Comparison of ENCODE assay signal across 21 cellular contexts in the genomic region with DNA sequence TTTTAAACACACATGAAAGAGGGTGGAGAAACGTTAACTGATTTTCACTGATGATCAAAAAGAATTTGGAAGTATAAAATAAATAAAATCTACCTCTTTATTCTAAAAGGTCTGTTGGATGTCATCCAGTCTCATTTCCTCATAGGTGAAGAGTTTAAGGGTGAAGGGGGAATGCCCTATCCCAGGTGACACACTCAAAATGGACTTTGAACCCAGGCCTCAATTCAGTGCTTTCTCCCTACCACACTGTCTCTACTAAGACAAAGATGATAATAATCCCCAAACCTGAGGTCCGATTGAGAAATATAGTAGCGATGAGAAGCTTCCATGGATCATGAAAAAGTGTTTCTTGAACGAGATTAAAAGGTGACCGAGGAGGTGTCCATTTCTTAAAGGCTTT. TPM values are rescaled to one million over a fixed set of nuclear protein-coding genes. Genes with fewer than 3 reads are reported as not detected.
"Had no signal": no experiment of that assay in that cellular context is flagged by ENCODE, and none has a peak within 500 bp of the region (broad histone marks: within the 10 kb centered on the region; RNA-seq: fewer than 3 reads in every experiment).

No MANE protein-coding gene starts in this region.

- H3K4me3 ChIP-seq: gastrocnemius medialis, thyroid gland had no signal

- H3K9me3 Mint-ChIP-seq: activated T-helper 2 cell treated with anti-CD3 and anti-CD28 coated beads, Interferon-gamma antibody, Interleukin-2, Interleukin-4, amounts not matched to agents 10 μg/mL and 5 μg/mL and 100 μg/mL, durations not matched to agents 14 hours and 24 hours and 36 hours; natural killer cell had no signal

- H3K27me3 Mint-ChIP-seq: activated CD4-positive, alpha-beta T cell treated with anti-CD3 and anti-CD28 coated beads for 36 hours had no signal

- ATAC-seq: activated CD4-positive, alpha-beta T cell treated with anti-CD3 and anti-CD28 coated beads for 36 hours; gastrocnemius medialis; natural killer cell; sciatic nerve had no signal

- FAIRE-seq: bronchial epithelial cell, endometrium had no signal

- H3K4me3 Mint-ChIP-seq: activated CD4-positive, alpha-beta T cell treated with anti-CD3 and anti-CD28 coated beads for 36 hours; natural killer cell had no signal

- H3K27ac Mint-ChIP-seq: activated CD4-positive, alpha-beta T cell treated with anti-CD3 and anti-CD28 coated beads for 36 hours; activated T-helper 2 cell treated with anti-CD3 and anti-CD28 coated beads, Interferon-gamma antibody, Interleukin-2, Interleukin-4, amounts not matched to agents 10 μg/mL and 5 μg/mL and 100 μg/mL, durations not matched to agents 14 hours and 24 hours and 36 hours had no signal

- H3K9me3 ChIP-seq: gastrocnemius medialis, spleen, thyroid gland had no signal

- DNase-seq: activated CD4-positive, alpha-beta T cell treated with anti-CD3 and anti-CD28 coated beads for 36 hours; activated CD4-positive, alpha-beta T cell treated with anti-CD3 and anti-CD28 coated beads, Interleukin-2, amount 50 U/mL, for 48 hours; activated naive CD4-positive, alpha-beta T cell treated with Interleukin-2 at 50 U/mL for 16 hours; cerebellar nuclear complex; cortex of kidney; gastrocnemius medialis; head of caudate nucleus; kidney glomerular epithelial cell; mesendoderm; natural killer cell; spleen; stimulated activated CD4-positive, alpha-beta T cell treated with anti-CD3 and anti-CD28 coated beads, Interleukin-4, amount 100 ng/mL, for 4 hours; stimulated activated naive CD4-positive, alpha-beta T cell; SW 1271; thyroid gland; WERI-Rb-1 had no signal

RNA-seq across cellular contexts. Expression of a gene that starts 5.1 kb away (rescaled TPM):
- total RNA-seq: bronchial epithelial cell, gastrocnemius medialis, lower leg skin had no signal
